Comparison of ENCODE assay signal across 19 cellular contexts in genomic region chr10:70992436-70992835, GRCh38.
A peak's percentile ranks its signal among the peaks of the same experiment; 100 is the strongest.
DNase-seq lines count a peak whose midpoint lies in the region; ATAC-seq, FAIRE-seq and TF ChIP-seq lines count a peak whose summit lies in the region.
"Had no signal": no experiment of that assay in that cellular context is flagged by ENCODE, and none has a peak within 500 bp of the region (broad histone marks: within the 10 kb centered on the region; RNA-seq: fewer than 3 reads in every experiment).

No MANE protein-coding gene starts in this region.

- no peak for ATAC-seq in natural killer cell treated with Interleukin-12 subunit alpha and Interleukin-12 subunit beta and Interleukin-15 and Interleukin-18, amount 100 ng/mL, for 72 hours
- ATAC-seq in natural killer cell: no peak

- TF ChIP-seq CTCF in natural killer cell (IDR thresholded peaks at IDR 0.05) (no peak), suprapubic skin (IDR thresholded peaks at IDR 0.05) (no peak), ovary (IDR thresholded peaks at IDR 0.05) (no peak)

- no peaks in the 10 kb centered on the region for H3K9me3 Mint-ChIP-seq in natural killer cell treated with Interleukin-12 subunit alpha and Interleukin-12 subunit beta and Interleukin-15 and Interleukin-18, amount 100 ng/mL, for 72 hours
- no peaks in the 10 kb centered on the region for H3K9me3 Mint-ChIP-seq in natural killer cell
- H3K9me3 Mint-ChIP-seq: CD4-positive, CD25-positive, alpha-beta regulatory T cell; CD8-positive, alpha-beta memory T cell had no signal

- no peaks in the 10 kb centered on the region for H3K36me3 Mint-ChIP-seq in natural killer cell treated with Interleukin-12 subunit alpha and Interleukin-12 subunit beta and Interleukin-15 and Interleukin-18, amount 100 ng/mL, for 72 hours
- no peaks in the 10 kb centered on the region for H3K36me3 Mint-ChIP-seq in natural killer cell
- H3K36me3 Mint-ChIP-seq: CD4-positive, CD25-positive, alpha-beta regulatory T cell had no signal

- H3K27ac Mint-ChIP-seq in natural killer cell treated with Interleukin-12 subunit alpha and Interleukin-12 subunit beta and Interleukin-15 and Interleukin-18, amount 100 ng/mL, for 72 hours: no peak overlapping the region
- H3K27ac Mint-ChIP-seq in natural killer cell: no peak overlapping the region
- H3K27ac Mint-ChIP-seq: B cell; CD4-positive, CD25-positive, alpha-beta regulatory T cell; CD8-positive, alpha-beta memory T cell had no signal

- no peak overlapping the region for H3K27ac ChIP-seq in suprapubic skin
- H3K27ac ChIP-seq in ovary: no peak overlapping the region
- no peak overlapping the region for H3K27ac ChIP-seq in small intestine (ENCODE audit: low read depth in 1 of 2, low read length in 1 of 2)
- H3K27ac ChIP-seq: BLaER1 treated with 17β-estradiol and CSF1 and Interleukin-3, amounts not matched to agents 10 nM and 100 nM; HL-60 had no signal

- H3K4me1 Mint-ChIP-seq in natural killer cell treated with Interleukin-12 subunit alpha and Interleukin-12 subunit beta and Interleukin-15 and Interleukin-18, amount 100 ng/mL, for 72 hours (ENCODE audit: low read depth in 2 of 2): peaks cover 5 to 10% of the 10 kb centered on the region in 2 donors
- peaks cover 7 to 9% of the 10 kb centered on the region in 2 donors for H3K4me1 Mint-ChIP-seq in natural killer cell
- H3K4me1 Mint-ChIP-seq: B cell had no signal

- FAIRE-seq in small intestine (lab: Jason Lieb, UNC): no peak
- FAIRE-seq: GM12891, GM19239 had no signal

- H3K4me3 ChIP-seq in suprapubic skin (no peak overlapping the region), ovary (no peak overlapping the region), small intestine (ENCODE audit: low read depth in 1 of 2, low read length in 2 of 2) (no peak overlapping the region)
- H3K4me3 ChIP-seq: BLaER1 treated with 17β-estradiol and CSF1 and Interleukin-3, amounts not matched to agents 10 nM and 100 nM; HAP-1 had no signal

- H3K9me3 ChIP-seq in suprapubic skin: no peaks in the 10 kb centered on the region
- no peaks in the 10 kb centered on the region for H3K9me3 ChIP-seq in ovary
- no peaks in the 10 kb centered on the region for H3K9me3 ChIP-seq in small intestine (ENCODE audit: control insufficient read depth, low read depth)
- H3K9me3 ChIP-seq: BLaER1 treated with 17β-estradiol and CSF1 and Interleukin-3, amounts not matched to agents 10 nM and 100 nM; HAP-1 had no signal

- TF ChIP-seq EP300 in suprapubic skin (IDR thresholded peaks at IDR 0.05) (no peak), ovary (IDR thresholded peaks at IDR 0.05) (no peak)

- H3K36me3 ChIP-seq in suprapubic skin (no peaks in the 10 kb centered on the region), ovary (no peaks in the 10 kb centered on the region), small intestine (ENCODE audit: control insufficient read depth in 2 of 2, insufficient read depth in 2 of 2, low read length in 2 of 2) (no peaks in the 10 kb centered on the region)
- H3K36me3 ChIP-seq: BLaER1 treated with 17β-estradiol and CSF1 and Interleukin-3, amounts not matched to agents 10 nM and 100 nM; HAP-1 had no signal

- 93% methylated on average over 8 of the region's 8 CpGs for WGBS in suprapubic skin
- WGBS in ovary, 3 donors: 81 to 87% (median 84%) methylated on average over 8 of the region's 8 CpGs
- 71 to 89% (median 78%) methylated on average over 7 to 8 of the region's 8 CpGs for WGBS in small intestine, 3 donors

- no peak overlapping the region for H3K4me3 Mint-ChIP-seq in natural killer cell treated with Interleukin-12 subunit alpha and Interleukin-12 subunit beta and Interleukin-15 and Interleukin-18, amount 100 ng/mL, for 72 hours
- no peak overlapping the region for H3K4me3 Mint-ChIP-seq in natural killer cell
- H3K4me3 Mint-ChIP-seq: B cell; CD4-positive, CD25-positive, alpha-beta regulatory T cell; CD8-positive, alpha-beta memory T cell had no signal

- peaks cover 8% of the 10 kb centered on the region for H3K27me3 ChIP-seq in suprapubic skin
- no peaks in the 10 kb centered on the region for H3K27me3 ChIP-seq in ovary
- H3K27me3 ChIP-seq in small intestine (ENCODE audit: control insufficient read depth in 2 of 2, insufficient read depth in 2 of 2, low read length in 2 of 2): no peaks in the 10 kb centered on the region
- H3K27me3 ChIP-seq: BLaER1 treated with 17β-estradiol and CSF1 and Interleukin-3, amounts not matched to agents 10 nM and 100 nM had no signal

- TF ChIP-seq POLR2A in suprapubic skin (IDR thresholded peaks at IDR 0.05) (no peak), ovary (IDR thresholded peaks at IDR 0.05) (no peak)

- intact Hi-C loops in natural killer cell (cut with micrococcal nuclease) (no loop called here), ovary (cut with DNase I) (no loop called here)

- H3K27me3 Mint-ChIP-seq in natural killer cell treated with Interleukin-12 subunit alpha and Interleukin-12 subunit beta and Interleukin-15 and Interleukin-18, amount 100 ng/mL, for 72 hours: peaks cover 6 to 11% of the 10 kb centered on the region in 2 donors
- peaks cover 8 to 16% of the 10 kb centered on the region in 2 donors for H3K27me3 Mint-ChIP-seq in natural killer cell (ENCODE audit: low read depth in 2 of 2)

- H3K4me1 ChIP-seq in suprapubic skin (no peaks in the 10 kb centered on the region), ovary (ENCODE audit: insufficient read depth) (no peaks in the 10 kb centered on the region), small intestine (ENCODE audit: control insufficient read depth in 2 of 2, insufficient read depth in 1 of 2, low read depth in 1 of 2, low read length in 1 of 2) (no peaks in the 10 kb centered on the region)
- H3K4me1 ChIP-seq: HAP-1 had no signal

- DNase-seq in natural killer cell treated with Interleukin-12 subunit alpha and Interleukin-12 subunit beta and Interleukin-15 and Interleukin-18, amount 100 ng/mL, for 72 hours (ENCODE audit: low spot score): peak; percentile 20
- DNase-seq in natural killer cell (no peak), mesenteric fat pad (ENCODE audit: low spot score) (peak; percentile 68), suprapubic skin (ENCODE audit: low spot score in 2 of 2) (peak; percentile 27 to 47), ovary (no peak), small intestine (no peak)
- DNase-seq: CD4-positive, CD25-positive, alpha-beta regulatory T cell; CD8-positive, alpha-beta memory T cell; COR-L47; DMS 273 treated with DMSO at 0.1 percent for 48 hours; DMS53; DND-41; EL had no signal

Comparison
In these comparisons a context has a peak if more than half of its experiments do, and no peak if none do; other contexts are left out.
1. DNase-seq: peak in natural killer cell treated with Interleukin-12 subunit alpha and Interleukin-12 subunit beta and Interleukin-15 and Interleukin-18, amount 100 ng/mL, for 72 hours (single experiment), mesenteric fat pad (single experiment) and suprapubic skin (2 of 2); none in natural killer cell (single experiment), ovary (0 of 5) and small intestine (single experiment).